2 cellular contexts compared by ENCODE assay signal in genomic region chr3:47314056-47314764, GRCh38.
TF ChIP-seq lines count a peak whose summit lies in the region.

No MANE protein-coding gene starts in this region.

TF ChIP-seq in HepG2, 621 proteins besides CTCF, POLR2A, EP300 and RAD21:
- no peak for TF ChIP-seq TEF (CRISPR knock-in tag; IDR thresholded peaks at IDR 0.05)
- no peak for TF ChIP-seq MXD4 (CRISPR knock-in tag; IDR thresholded peaks at IDR 0.05)
- TF ChIP-seq ZNF496 (CRISPR knock-in tag; IDR thresholded peaks at IDR 0.05; ENCODE audit: insufficient replicate concordance), result no peak
- TF ChIP-seq TEAD2 (CRISPR knock-in tag; IDR thresholded peaks at IDR 0.05), result no peak
- no peak for TF ChIP-seq AGO2 (optimal IDR thresholded peaks at IDR 0.05; ENCODE audit: low read depth, low read length)
- no peak for TF ChIP-seq ZSCAN21 (CRISPR knock-in tag; IDR thresholded peaks at IDR 0.05; ENCODE audit: borderline replicate concordance)
- no peak for TF ChIP-seq AHR (CRISPR knock-in tag; IDR thresholded peaks at IDR 0.05)
- no peak for TF ChIP-seq CENPT (CRISPR knock-in tag; IDR thresholded peaks at IDR 0.05; ENCODE audit: low read depth)
- no peak for TF ChIP-seq ZNF557 (CRISPR knock-in tag; IDR thresholded peaks at IDR 0.05)
- TF ChIP-seq HNF4A (CRISPR knock-in tag; IDR thresholded peaks at IDR 0.05), result peak; percentile 33; the same call in 1 of the 2 replicates
- TF ChIP-seq ZNF121 (CRISPR knock-in tag; IDR thresholded peaks at IDR 0.05), result peak; percentile 90
- no peak for TF ChIP-seq ZNF275 (CRISPR knock-in tag; IDR thresholded peaks at IDR 0.05; ENCODE audit: borderline replicate concordance)

TF ChIP-seq in WTC11, 78 proteins besides CTCF, POLR2A, EP300 and RAD21:
- TF ChIP-seq NR3C1 (CRISPR knock-in tag; conservative IDR thresholded peaks at IDR 0.05; ENCODE audit: low read depth), result no peak
- no peak for TF ChIP-seq ESRRA (CRISPR knock-in tag; IDR thresholded peaks at IDR 0.05; ENCODE audit: borderline replicate concordance)
- no peak for TF ChIP-seq FOXK1 (CRISPR knock-in tag; IDR thresholded peaks at IDR 0.05)
- no peak for TF ChIP-seq NR1H2 (CRISPR knock-in tag; IDR thresholded peaks at IDR 0.05)
- no peak for TF ChIP-seq TEAD4 (CRISPR knock-in tag; IDR thresholded peaks at IDR 0.05)
- no peak for TF ChIP-seq TEAD1 (CRISPR knock-in tag; IDR thresholded peaks at IDR 0.05)
- no peak for TF ChIP-seq MYBL2 (CRISPR knock-in tag; IDR thresholded peaks at IDR 0.05)
- TF ChIP-seq RORB (CRISPR knock-in tag; IDR thresholded peaks at IDR 0.05), result no peak
- no peak for TF ChIP-seq SMAD3 (CRISPR knock-in tag; IDR thresholded peaks at IDR 0.05; ENCODE audit: borderline replicate concordance)
- TF ChIP-seq FOXP1 (CRISPR knock-in tag; IDR thresholded peaks at IDR 0.05; ENCODE audit: borderline replicate concordance), result no peak
- no peak for TF ChIP-seq NFE2L1 (CRISPR knock-in tag; IDR thresholded peaks at IDR 0.05)
- no peak for TF ChIP-seq STAT6 (CRISPR knock-in tag; conservative IDR thresholded peaks at IDR 0.05; ENCODE audit: low read depth)
- no peak for TF ChIP-seq TCF7 (CRISPR knock-in tag; IDR thresholded peaks at IDR 0.05; ENCODE audit: low read depth)
- TF ChIP-seq E2F1 (CRISPR knock-in tag; IDR thresholded peaks at IDR 0.05), result no peak
- no peak for TF ChIP-seq ZNF121 (CRISPR knock-in tag; IDR thresholded peaks at IDR 0.05)
- TF ChIP-seq HMGXB4 (CRISPR knock-in tag; IDR thresholded peaks at IDR 0.05), result no peak
- TF ChIP-seq MLX (CRISPR knock-in tag; IDR thresholded peaks at IDR 0.05), result no peak
- no peak for TF ChIP-seq TP53 (CRISPR knock-in tag; IDR thresholded peaks at IDR 0.05)
- no peak for TF ChIP-seq SMAD4 (CRISPR knock-in tag; IDR thresholded peaks at IDR 0.05)
- TF ChIP-seq ETV6 (CRISPR knock-in tag; IDR thresholded peaks at IDR 0.05), result no peak
